Comparison of ENCODE assay signal across 23 cellular contexts in genomic region chr5:34848230-34848629, GRCh38. TPM values are rescaled to one million over a fixed set of nuclear protein-coding genes. Genes with fewer than 3 reads are reported as not detected.
DNase-seq lines count a peak whose midpoint lies in the region; ATAC-seq, FAIRE-seq and TF ChIP-seq lines count a peak whose summit lies in the region.
"Had no signal": no experiment of that assay in that cellular context is flagged by ENCODE, and none has a peak within 500 bp of the region (broad histone marks: within the 10 kb centered on the region; RNA-seq: fewer than 3 reads in every experiment).

No MANE protein-coding gene starts in this region.

- H3K27me3 ChIP-seq in Caco-2 (replicated peaks; ENCODE audit: control insufficient read depth, insufficient read depth, low read length) (no peaks in the 10 kb centered on the region), small intestine (ENCODE audit: control insufficient read depth in 2 of 2, insufficient read depth in 2 of 2, low read length in 2 of 2) (no peaks in the 10 kb centered on the region)
- H3K27me3 ChIP-seq: BLaER1 had no signal

- H3K4me1 Mint-ChIP-seq in Caco-2 (ENCODE audit: low read depth, unreplicated experiment), result peaks cover 19% of the 10 kb centered on the region
- H3K4me1 Mint-ChIP-seq: CD14-positive monocyte; CD4-positive, alpha-beta memory T cell; CD4-positive, CD25-positive, alpha-beta regulatory T cell; CD8-positive, alpha-beta memory T cell had no signal

- CTCF ChIA-PET in Caco-2 (lab: Charles Lee), result interaction anchor here (1.0 kb wide), 1 partner anchor 9 kb away, joined by 3 read pairs; no protein-coding TSS in a partner anchor

- no TSS peak for BruUV-seq in Caco-2 (replicated peaks; lab: Mats Ljungman, UMichigan)

- intact Hi-C loops in Caco-2 (cut with micrococcal nuclease; ENCODE audit: unreplicated experiment), result loop anchor here (1.0 to 2.0 kb wide), 2 partner anchors 9 to 325 kb away; partner anchors contain the start of gene TTC23L

- peak overlapping the region; percentile 2 for H3K27ac Mint-ChIP-seq in Caco-2 (ENCODE audit: unreplicated experiment)
- H3K27ac Mint-ChIP-seq: CD4-positive, alpha-beta memory T cell; CD4-positive, CD25-positive, alpha-beta regulatory T cell had no signal

- DNase-seq in Caco-2 (peak in 1 of 2 experiments; percentile 54), DMS53 (lab: John Stamatoyannopoulos, UW) (peak; percentile 38), small intestine (peak; percentile 21), NOMO-1 treated with dmso at 0.1 percent for 144 hours (lab: John Stamatoyannopoulos, UW; ENCODE audit: unreplicated experiment) (no peak)
- DNase-seq: 8988T; ACHN; BE2C; C1 segment of cervical spinal cord; Calu3; CD4-positive, alpha-beta memory T cell; CD4-positive, CD25-positive, alpha-beta regulatory T cell; CD8-positive, alpha-beta memory T cell; COR-L47; DMS79 treated with DMSO at 0.1 percent for 48 hours; GF-D8 had no signal

- H3K27ac ChIP-seq in small intestine (ENCODE audit: low read depth in 1 of 2, low read length in 1 of 2), result no peak overlapping the region
- H3K27ac ChIP-seq: BLaER1 had no signal

- peak overlapping the region; percentile 9 for H3K4me3 Mint-ChIP-seq in Caco-2 (ENCODE audit: unreplicated experiment)
- H3K4me3 Mint-ChIP-seq: CD14-positive monocyte; CD4-positive, alpha-beta memory T cell; CD4-positive, CD25-positive, alpha-beta regulatory T cell; CD8-positive, alpha-beta memory T cell had no signal

- POLR2A ChIA-PET in Caco-2 (lab: Charles Lee), result interaction anchor here (0.5 to 1.7 kb wide), 3 partner anchors 9 to 81 kb away, joined by 3 to 14 read pairs (median 4); partner anchors contain the start of genes DNAJC21 and TTC23L

- no peak for ATAC-seq in GM21528 (IDR thresholded peaks at IDR 0.05; ENCODE audit: low FRiP score, unreplicated experiment)

- H3K4me1 ChIP-seq in Caco-2 (peaks cover 33% of the 10 kb centered on the region), small intestine (ENCODE audit: control insufficient read depth in 2 of 2, insufficient read depth in 1 of 2, low read depth in 1 of 2, low read length in 1 of 2) (no peaks in the 10 kb centered on the region)
- H3K4me1 ChIP-seq: BE2C had no signal

- no peak for FAIRE-seq in small intestine (lab: Jason Lieb, UNC)
- FAIRE-seq: A204.1, D721Med, G401.6, GM12891, GM19239 had no signal

- TF ChIP-seq CTCF in Caco-2 (IDR thresholded peaks at IDR 0.05; ENCODE audit: insufficient read depth in 1 of 2, low read depth in 1 of 2, low read length in 1 of 2, severe bottlenecking in 1 of 2, unreplicated experiment in 1 of 2), result no peak

- H3K36me3 ChIP-seq in Caco-2 (ENCODE audit: control insufficient read depth, insufficient read depth, low read length) (no peaks in the 10 kb centered on the region), small intestine (ENCODE audit: control insufficient read depth in 2 of 2, insufficient read depth in 2 of 2, low read length in 2 of 2) (no peaks in the 10 kb centered on the region)
- H3K36me3 ChIP-seq: BE2C, BLaER1 had no signal

- H3K4me3 ChIP-seq in Caco-2 (ENCODE audit: low read depth, low read length) (no peak overlapping the region), small intestine (ENCODE audit: low read depth in 1 of 2, low read length in 2 of 2) (no peak overlapping the region)
- H3K4me3 ChIP-seq: BLaER1 had no signal

- H3K27me3 Mint-ChIP-seq in Caco-2 (ENCODE audit: insufficient read depth, unreplicated experiment), result no peaks in the 10 kb centered on the region

- WGBS in small intestine, 3 donors, result 50 to 73% (median 57%) methylated on average over 2 of the region's 2 CpGs

- peaks cover 42% of the 10 kb centered on the region for H3K9me3 Mint-ChIP-seq in Caco-2 (ENCODE audit: unreplicated experiment)
- H3K9me3 Mint-ChIP-seq: CD8-positive, alpha-beta memory T cell had no signal

- peaks cover 6% of the 10 kb centered on the region for H3K36me3 Mint-ChIP-seq in Caco-2 (ENCODE audit: insufficient read depth, unreplicated experiment)
- H3K36me3 Mint-ChIP-seq: CD14-positive monocyte; CD4-positive, CD25-positive, alpha-beta regulatory T cell had no signal

- H3K9me3 ChIP-seq in Caco-2 (peaks cover 14% of the 10 kb centered on the region; the same call in 1 of the 2 replicates), small intestine (ENCODE audit: control insufficient read depth, low read depth) (no peaks in the 10 kb centered on the region)
- H3K9me3 ChIP-seq: BE2C had no signal

RNA-seq across cellular contexts. Expression of gene TTC23L, which starts 9.3 kb away (rescaled TPM):
- 0.09 and 0.72 TPM in 2 replicates for total RNA-seq in Caco-2 (2022)
- polyA plus RNA-seq in small intestine, result under 1 TPM in 1 of 3 donors, not detected in 2; 0.27 TPM
- total RNA-seq: CD4-positive, CD25-positive, alpha-beta regulatory T cell had no signal
- polyA plus RNA-seq: CD14-positive monocyte; CD4-positive, alpha-beta memory T cell; CD4-positive, CD25-positive, alpha-beta regulatory T cell; CD8-positive, alpha-beta memory T cell had no signal
